ENCODE assay signal across 1 cellular context in the genomic region with DNA sequence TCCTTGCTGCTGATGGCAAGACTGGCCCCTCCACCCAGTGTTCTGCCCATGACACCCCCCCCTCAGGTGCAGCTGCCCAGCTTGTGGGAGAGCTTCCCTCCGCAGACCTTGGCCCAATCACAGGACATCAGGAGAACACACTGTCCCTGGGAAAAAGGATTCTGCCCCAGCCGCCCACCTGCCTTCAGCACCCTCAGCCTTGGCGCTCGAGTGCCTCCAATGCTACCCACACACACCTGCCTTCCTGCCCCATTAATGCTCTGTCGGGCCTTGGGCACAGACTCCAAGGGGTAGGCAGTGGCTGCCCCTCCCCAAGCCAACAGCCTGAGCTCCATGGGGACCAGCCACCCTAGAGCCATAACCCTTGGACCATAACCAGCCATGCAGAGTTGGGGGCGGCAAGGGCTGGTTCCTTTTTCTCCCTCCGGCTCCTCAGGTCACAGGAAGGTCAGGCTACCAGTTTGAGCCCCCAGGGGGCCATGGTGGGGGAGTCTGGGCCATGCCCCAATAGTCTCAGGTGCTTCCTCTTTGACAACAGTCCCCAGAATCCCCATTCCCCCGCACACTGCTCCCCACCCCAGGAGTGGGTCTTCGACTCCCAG.
A peak's percentile ranks its signal among the peaks of the same experiment; 100 is the strongest.
TF ChIP-seq lines count a peak whose summit lies in the region.

No MANE protein-coding gene starts in this region.

TF ChIP-seq in HEK293, 187 proteins besides CTCF, POLR2A, EP300 and RAD21 (continued from another document):
- TF ChIP-seq, protein P1, sequence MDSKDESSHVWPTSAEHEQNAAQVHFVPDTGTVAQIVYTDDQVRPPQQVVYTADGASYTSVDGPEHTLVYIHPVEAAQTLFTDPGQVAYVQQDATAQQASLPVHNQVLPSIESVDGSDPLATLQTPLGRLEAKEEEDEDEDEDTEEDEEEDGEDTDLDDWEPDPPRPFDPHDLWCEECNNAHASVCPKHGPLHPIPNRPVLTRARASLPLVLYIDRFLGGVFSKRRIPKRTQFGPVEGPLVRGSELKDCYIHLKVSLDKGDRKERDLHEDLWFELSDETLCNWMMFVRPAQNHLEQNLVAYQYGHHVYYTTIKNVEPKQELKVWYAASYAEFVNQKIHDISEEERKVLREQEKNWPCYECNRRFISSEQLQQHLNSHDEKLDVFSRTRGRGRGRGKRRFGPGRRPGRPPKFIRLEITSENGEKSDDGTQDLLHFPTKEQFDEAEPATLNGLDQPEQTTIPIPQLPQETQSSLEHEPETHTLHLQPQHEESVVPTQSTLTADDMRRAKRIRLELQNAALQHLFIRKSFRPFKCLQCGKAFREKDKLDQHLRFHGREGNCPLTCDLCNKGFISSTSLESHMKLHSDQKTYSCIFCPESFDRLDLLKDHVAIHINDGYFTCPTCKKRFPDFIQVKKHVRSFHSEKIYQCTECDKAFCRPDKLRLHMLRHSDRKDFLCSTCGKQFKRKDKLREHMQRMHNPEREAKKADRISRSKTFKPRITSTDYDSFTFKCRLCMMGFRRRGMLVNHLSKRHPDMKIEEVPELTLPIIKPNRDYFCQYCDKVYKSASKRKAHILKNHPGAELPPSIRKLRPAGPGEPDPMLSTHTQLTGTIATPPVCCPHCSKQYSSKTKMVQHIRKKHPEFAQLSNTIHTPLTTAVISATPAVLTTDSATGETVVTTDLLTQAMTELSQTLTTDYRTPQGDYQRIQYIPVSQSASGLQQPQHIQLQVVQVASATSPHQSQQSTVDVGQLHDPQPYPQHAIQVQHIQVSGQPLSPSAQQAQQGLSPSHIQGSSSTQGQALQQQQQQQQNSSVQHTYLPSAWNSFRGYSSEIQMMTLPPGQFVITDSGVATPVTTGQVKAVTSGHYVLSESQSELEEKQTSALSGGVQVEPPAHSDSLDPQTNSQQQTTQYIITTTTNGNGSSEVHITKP (tag by site-specific recombination; IDR thresholded peaks at IDR 0.05): peak; percentile 32; the same call in 1 of the 2 replicates
- TF ChIP-seq ZNF341 (tag by site-specific recombination; IDR thresholded peaks at IDR 0.05; ENCODE audit: low read depth) (peak; percentile 53), ZNF239 (tag by site-specific recombination; IDR thresholded peaks at IDR 0.05) (no peak)
